In genomic region chr6:169424821-169425240, GRCh38 we compare ENCODE assay signal across 15 cellular contexts.
DNase-seq lines count a peak whose midpoint lies in the region; TF ChIP-seq lines count a peak whose summit lies in the region.
"Had no signal": no experiment of that assay in that cellular context is flagged by ENCODE, and none has a peak within 500 bp of the region (broad histone marks: within the 10 kb centered on the region; RNA-seq: fewer than 3 reads in every experiment).

No MANE protein-coding gene starts in this region.

- H3K79me2 ChIP-seq in neural progenitor cell (ENCODE audit: low read depth): no peaks in the 10 kb centered on the region
- H3K79me2 ChIP-seq: parathyroid adenoma had no signal

- no peaks in the 10 kb centered on the region for H4K20me1 ChIP-seq in neural progenitor cell (ENCODE audit: low read depth)

- H3K4me3 ChIP-seq in HEK293 (ENCODE audit: low read depth, low read length) (peak overlapping the region; percentile 39), neural progenitor cell (no peak overlapping the region)

- H3K4me1 Mint-ChIP-seq in neural progenitor cell (peaks cover 50% of the 10 kb centered on the region), nephron progenitor cell (peaks cover 34% of the 10 kb centered on the region)
- H3K4me1 Mint-ChIP-seq: memory B cell had no signal

- peaks cover 22% of the 10 kb centered on the region for H3F3A ChIP-seq in neural progenitor cell (ENCODE audit: low read depth)

- H3K36me3 ChIP-seq in HEK293 (ENCODE audit: control insufficient read depth in 2 of 2, insufficient read depth in 1 of 2, low read length in 2 of 2) (no peaks in the 10 kb centered on the region), neural progenitor cell (no peaks in the 10 kb centered on the region)

- no peak overlapping the region for H3K9ac ChIP-seq in neural progenitor cell
- H3K9ac ChIP-seq: parathyroid adenoma had no signal

- peak overlapping the region; percentile 51; the same call in 1 of the 2 replicates for H3K27ac ChIP-seq in HEK293 (ENCODE audit: extremely low read depth, low read depth, low read length)
- no peak overlapping the region for H3K27ac ChIP-seq in neural progenitor cell
- H3K27ac ChIP-seq: parathyroid adenoma had no signal

- H3K27me3 ChIP-seq in neural progenitor cell: no peaks in the 10 kb centered on the region

- peaks cover 17% of the 10 kb centered on the region for H3K27me3 Mint-ChIP-seq in neural progenitor cell (ENCODE audit: insufficient read depth, low read depth)
- H3K27me3 Mint-ChIP-seq in nephron progenitor cell (ENCODE audit: low read depth, poor library complexity): peaks cover 3% of the 10 kb centered on the region

- H3K4me1 ChIP-seq in HEK293 (ENCODE audit: control insufficient read depth, insufficient read depth, low read length) (no peaks in the 10 kb centered on the region), neural progenitor cell (peaks cover 23% of the 10 kb centered on the region)
- H3K4me1 ChIP-seq: parathyroid adenoma had no signal

- H3K4me2 ChIP-seq in neural progenitor cell: no peak overlapping the region

- H3K9me3 Mint-ChIP-seq in neural progenitor cell: peaks cover 32% of the 10 kb centered on the region
- peaks cover 42% of the 10 kb centered on the region for H3K9me3 Mint-ChIP-seq in nephron progenitor cell
- H3K9me3 Mint-ChIP-seq: memory B cell had no signal

- DNase-seq in AG08395 (ENCODE audit: low spot score): peak; percentile 12
- DNase-seq in brain pericyte (ENCODE audit: low read depth, low spot score): peak; percentile 68
- DNase-seq in neural progenitor cell (ENCODE audit: low spot score): no peak
- no peak for DNase-seq in stimulated activated CD4-positive, alpha-beta T cell treated with anti-CD3 and anti-CD28 coated beads, Interleukin-4, amount 100 ng/mL, for 24 hours
- no peak for DNase-seq in AG08396 (ENCODE audit: low spot score)
- DNase-seq in Ammon's horn (ENCODE audit: low spot score): no peak
- no peak for DNase-seq in nephron progenitor cell
- DNase-seq: activated CD4-positive, alpha-beta T cell treated with anti-CD3 and anti-CD28 coated beads for 48 hours; hippocampal formation; PC-3; T-helper 2 cell had no signal

- no peak overlapping the region for H3K4me3 Mint-ChIP-seq in neural progenitor cell
- H3K4me3 Mint-ChIP-seq in nephron progenitor cell: no peak overlapping the region
- H3K4me3 Mint-ChIP-seq: activated T-helper 1 cell treated with anti-CD3 and anti-CD28 coated beads, Interleukin-12 subunit alpha, Interleukin-12 subunit beta, Interleukin-2, Interleukin-4 antibody, amounts not matched to agents 30 ng/mL and 10 ng/mL and 1 ng/mL, durations not matched to agents 14 hours and 24 hours and 36 hours; memory B cell had no signal

- peaks cover 12% of the 10 kb centered on the region for H3K36me3 Mint-ChIP-seq in neural progenitor cell
- peaks cover 26% of the 10 kb centered on the region for H3K36me3 Mint-ChIP-seq in nephron progenitor cell (ENCODE audit: low read depth)
- H3K36me3 Mint-ChIP-seq: memory B cell had no signal

- CTCF ChIA-PET in HEK293 (lab: Yijun Ruan, JAX): no interaction called here

- no peak overlapping the region for H2AFZ ChIP-seq in neural progenitor cell (replicated peaks)
- H2AFZ ChIP-seq: parathyroid adenoma had no signal

- H3K27ac Mint-ChIP-seq in neural progenitor cell (peak overlapping the region; percentile 50), nephron progenitor cell (no peak overlapping the region)
- H3K27ac Mint-ChIP-seq: activated T-helper 1 cell treated with anti-CD3 and anti-CD28 coated beads, Interleukin-12 subunit alpha, Interleukin-12 subunit beta, Interleukin-2, Interleukin-4 antibody, amounts not matched to agents 30 ng/mL and 10 ng/mL and 1 ng/mL, durations not matched to agents 14 hours and 24 hours and 36 hours; memory B cell had no signal

- H3K9me3 ChIP-seq in HEK293 (ENCODE audit: control insufficient read depth, insufficient read depth, low read depth, low read length): no peaks in the 10 kb centered on the region
- H3K9me3 ChIP-seq in neural progenitor cell (ENCODE audit: low read depth): no peaks in the 10 kb centered on the region

- TF ChIP-seq CTCF in HEK293 (tag by site-specific recombination; IDR thresholded peaks at IDR 0.05) (no peak), neural progenitor cell (IDR thresholded peaks at IDR 0.05) (no peak), nephron progenitor cell (IDR thresholded peaks at IDR 0.05) (no peak)

- POLR2A ChIA-PET in HEK293 (lab: Yijun Ruan, JAX): interaction anchor here (1.2 kb wide), 1 partner anchor 12 kb away, joined by 4 read pairs; no protein-coding TSS in a partner anchor

TF ChIP-seq in HEK293, 187 proteins besides CTCF, POLR2A, EP300 and RAD21 (continues in another document):
- TF ChIP-seq, protein P1, sequence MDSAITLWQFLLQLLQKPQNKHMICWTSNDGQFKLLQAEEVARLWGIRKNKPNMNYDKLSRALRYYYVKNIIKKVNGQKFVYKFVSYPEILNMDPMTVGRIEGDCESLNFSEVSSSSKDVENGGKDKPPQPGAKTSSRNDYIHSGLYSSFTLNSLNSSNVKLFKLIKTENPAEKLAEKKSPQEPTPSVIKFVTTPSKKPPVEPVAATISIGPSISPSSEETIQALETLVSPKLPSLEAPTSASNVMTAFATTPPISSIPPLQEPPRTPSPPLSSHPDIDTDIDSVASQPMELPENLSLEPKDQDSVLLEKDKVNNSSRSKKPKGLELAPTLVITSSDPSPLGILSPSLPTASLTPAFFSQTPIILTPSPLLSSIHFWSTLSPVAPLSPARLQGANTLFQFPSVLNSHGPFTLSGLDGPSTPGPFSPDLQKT (IDR thresholded peaks at IDR 0.05; ENCODE audit: borderline replicate concordance, low read depth, low read length): no peak
- no peak for TF ChIP-seq ZNF155 (tag by site-specific recombination; IDR thresholded peaks at IDR 0.05)
- TF ChIP-seq, protein P2, sequence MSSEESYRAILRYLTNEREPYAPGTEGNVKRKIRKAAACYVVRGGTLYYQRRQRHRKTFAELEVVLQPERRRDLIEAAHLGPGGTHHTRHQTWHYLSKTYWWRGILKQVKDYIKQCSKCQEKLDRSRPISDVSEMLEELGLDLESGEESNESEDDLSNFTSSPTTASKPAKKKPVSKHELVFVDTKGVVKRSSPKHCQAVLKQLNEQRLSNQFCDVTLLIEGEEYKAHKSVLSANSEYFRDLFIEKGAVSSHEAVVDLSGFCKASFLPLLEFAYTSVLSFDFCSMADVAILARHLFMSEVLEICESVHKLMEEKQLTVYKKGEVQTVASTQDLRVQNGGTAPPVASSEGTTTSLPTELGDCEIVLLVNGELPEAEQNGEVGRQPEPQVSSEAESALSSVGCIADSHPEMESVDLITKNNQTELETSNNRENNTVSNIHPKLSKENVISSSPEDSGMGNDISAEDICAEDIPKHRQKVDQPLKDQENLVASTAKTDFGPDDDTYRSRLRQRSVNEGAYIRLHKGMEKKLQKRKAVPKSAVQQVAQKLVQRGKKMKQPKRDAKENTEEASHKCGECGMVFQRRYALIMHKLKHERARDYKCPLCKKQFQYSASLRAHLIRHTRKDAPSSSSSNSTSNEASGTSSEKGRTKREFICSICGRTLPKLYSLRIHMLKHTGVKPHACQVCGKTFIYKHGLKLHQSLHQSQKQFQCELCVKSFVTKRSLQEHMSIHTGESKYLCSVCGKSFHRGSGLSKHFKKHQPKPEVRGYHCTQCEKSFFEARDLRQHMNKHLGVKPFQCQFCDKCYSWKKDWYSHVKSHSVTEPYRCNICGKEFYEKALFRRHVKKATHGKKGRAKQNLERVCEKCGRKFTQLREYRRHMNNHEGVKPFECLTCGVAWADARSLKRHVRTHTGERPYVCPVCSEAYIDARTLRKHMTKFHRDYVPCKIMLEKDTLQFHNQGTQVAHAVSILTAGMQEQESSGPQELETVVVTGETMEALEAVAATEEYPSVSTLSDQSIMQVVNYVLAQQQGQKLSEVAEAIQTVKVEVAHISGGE (tag by site-specific recombination; conservative IDR thresholded peaks at IDR 0.05; ENCODE audit: low read depth): no peak
- no peak for TF ChIP-seq ZNF175 (tag by site-specific recombination; IDR thresholded peaks at IDR 0.05)
- TF ChIP-seq, protein P3, sequence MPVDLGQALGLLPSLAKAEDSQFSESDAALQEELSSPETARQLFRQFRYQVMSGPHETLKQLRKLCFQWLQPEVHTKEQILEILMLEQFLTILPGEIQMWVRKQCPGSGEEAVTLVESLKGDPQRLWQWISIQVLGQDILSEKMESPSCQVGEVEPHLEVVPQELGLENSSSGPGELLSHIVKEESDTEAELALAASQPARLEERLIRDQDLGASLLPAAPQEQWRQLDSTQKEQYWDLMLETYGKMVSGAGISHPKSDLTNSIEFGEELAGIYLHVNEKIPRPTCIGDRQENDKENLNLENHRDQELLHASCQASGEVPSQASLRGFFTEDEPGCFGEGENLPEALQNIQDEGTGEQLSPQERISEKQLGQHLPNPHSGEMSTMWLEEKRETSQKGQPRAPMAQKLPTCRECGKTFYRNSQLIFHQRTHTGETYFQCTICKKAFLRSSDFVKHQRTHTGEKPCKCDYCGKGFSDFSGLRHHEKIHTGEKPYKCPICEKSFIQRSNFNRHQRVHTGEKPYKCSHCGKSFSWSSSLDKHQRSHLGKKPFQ (tag by site-specific recombination; IDR thresholded peaks at IDR 0.05): 0 out of 2 replicates have a peak, but pooled peaks have one; percentile 26
- no peak for TF ChIP-seq ZNF544 (tag by site-specific recombination; IDR thresholded peaks at IDR 0.05)
- no peak for TF ChIP-seq ZNF561 (tag by site-specific recombination; IDR thresholded peaks at IDR 0.05; ENCODE audit: borderline replicate concordance)
- TF ChIP-seq, protein P4, sequence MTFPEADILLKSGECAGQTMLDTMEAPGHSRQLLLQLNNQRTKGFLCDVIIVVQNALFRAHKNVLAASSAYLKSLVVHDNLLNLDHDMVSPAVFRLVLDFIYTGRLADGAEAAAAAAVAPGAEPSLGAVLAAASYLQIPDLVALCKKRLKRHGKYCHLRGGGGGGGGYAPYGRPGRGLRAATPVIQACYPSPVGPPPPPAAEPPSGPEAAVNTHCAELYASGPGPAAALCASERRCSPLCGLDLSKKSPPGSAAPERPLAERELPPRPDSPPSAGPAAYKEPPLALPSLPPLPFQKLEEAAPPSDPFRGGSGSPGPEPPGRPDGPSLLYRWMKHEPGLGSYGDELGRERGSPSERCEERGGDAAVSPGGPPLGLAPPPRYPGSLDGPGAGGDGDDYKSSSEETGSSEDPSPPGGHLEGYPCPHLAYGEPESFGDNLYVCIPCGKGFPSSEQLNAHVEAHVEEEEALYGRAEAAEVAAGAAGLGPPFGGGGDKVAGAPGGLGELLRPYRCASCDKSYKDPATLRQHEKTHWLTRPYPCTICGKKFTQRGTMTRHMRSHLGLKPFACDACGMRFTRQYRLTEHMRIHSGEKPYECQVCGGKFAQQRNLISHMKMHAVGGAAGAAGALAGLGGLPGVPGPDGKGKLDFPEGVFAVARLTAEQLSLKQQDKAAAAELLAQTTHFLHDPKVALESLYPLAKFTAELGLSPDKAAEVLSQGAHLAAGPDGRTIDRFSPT (tag by site-specific recombination; IDR thresholded peaks at IDR 0.05): no peak
- no peak for TF ChIP-seq OSR2 (tag by site-specific recombination; IDR thresholded peaks at IDR 0.05)
- TF ChIP-seq ZNF202 (tag by site-specific recombination; IDR thresholded peaks at IDR 0.05; ENCODE audit: borderline replicate concordance): no peak
- TF ChIP-seq GLIS2 (tag by site-specific recombination; IDR thresholded peaks at IDR 0.05): peak; percentile 38; the same call in 1 of the 2 replicates

Comparison
In these comparisons a context has a peak if more than half of its experiments do, and no peak if none do; other contexts are left out.
1. DNase-seq: peak in AG08395 (single experiment) and brain pericyte (single experiment); none in neural progenitor cell (single experiment), stimulated activated CD4-positive, alpha-beta T cell treated with anti-CD3 and anti-CD28 coated beads, Interleukin-4, amount 100 ng/mL, for 24 hours (single experiment), AG08396 (single experiment), Ammon's horn (single experiment) and nephron progenitor cell (single experiment).